Comparison of ENCODE assay signal across 8 cellular contexts in genomic region chr13:29850213-29850898, GRCh38. TPM values are rescaled to one million over a fixed set of nuclear protein-coding genes. Genes with fewer than 3 reads are reported as not detected.
DNase-seq lines count a peak whose midpoint lies in the region; ATAC-seq and TF ChIP-seq lines count a peak whose summit lies in the region.

A gene with protein sequence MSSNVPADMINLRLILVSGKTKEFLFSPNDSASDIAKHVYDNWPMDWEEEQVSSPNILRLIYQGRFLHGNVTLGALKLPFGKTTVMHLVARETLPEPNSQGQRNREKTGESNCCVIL (minus strand): TSS chr13:29850617. CDS start chr13:29849538, 1,079 bp downstream.

- H3K36me3 Mint-ChIP-seq in T-helper 17 cell (ENCODE audit: low read depth) (peaks cover 10% of the 10 kb centered on the region), progenitor cell of endocrine pancreas (ENCODE audit: insufficient read depth) (no peaks in the 10 kb centered on the region)

- ATAC-seq in GM18499 (IDR thresholded peaks at IDR 0.05; ENCODE audit: insufficient read depth, unreplicated experiment) (peak; percentile 34), HG02938 (IDR thresholded peaks at IDR 0.05; ENCODE audit: unreplicated experiment) (peak; percentile 86), T-helper 17 cell (peak; percentile 94), left ventricle myocardium superior (peak; percentile 96), upper lobe of right lung (peak; percentile 97)

- no peaks in the 10 kb centered on the region for H3K27me3 ChIP-seq in upper lobe of right lung

- H3K4me3 ChIP-seq in upper lobe of right lung, result peak within 1 kb of the TSS; percentile 85

- intact Hi-C loops in left ventricle myocardium superior (cut with micrococcal nuclease) (no loop called here), upper lobe of right lung (cut with DNase I) (no loop called here)

- peak within 1 kb of the TSS; percentile 99 for H3K27ac Mint-ChIP-seq in T-helper 17 cell
- peak within 1 kb of the TSS; percentile 99 for H3K27ac Mint-ChIP-seq in progenitor cell of endocrine pancreas

- H3K4me1 Mint-ChIP-seq in T-helper 17 cell (peaks cover 24% of the 10 kb centered on the region), progenitor cell of endocrine pancreas (ENCODE audit: low read depth) (peaks cover 46% of the 10 kb centered on the region)

- TF ChIP-seq CTCF in progenitor cell of endocrine pancreas (IDR thresholded peaks at IDR 0.05; ENCODE audit: unreplicated experiment) (no peak), upper lobe of right lung (IDR thresholded peaks at IDR 0.05) (no peak)

- H3K9me3 ChIP-seq in T-helper 17 cell (ENCODE audit: control insufficient read depth, low read length, poor library complexity, severe bottlenecking), result no peaks in the 10 kb centered on the region
- no peaks in the 10 kb centered on the region for H3K9me3 ChIP-seq in upper lobe of right lung

- no peaks in the 10 kb centered on the region for H3K27me3 Mint-ChIP-seq in T-helper 17 cell
- no peaks in the 10 kb centered on the region for H3K27me3 Mint-ChIP-seq in progenitor cell of endocrine pancreas

- no peaks in the 10 kb centered on the region for H3K36me3 ChIP-seq in upper lobe of right lung

- DNase-seq in NCI-H187 (lab: John Stamatoyannopoulos, UW) (peak; percentile 85 to 92), T-helper 17 cell (peak; percentile 87 to 90 (median 88)), amygdala (lab: John Stamatoyannopoulos, UW) (peak; percentile 75 to 99 (median 95)), left ventricle myocardium superior (peak; percentile 97), progenitor cell of endocrine pancreas (ENCODE audit: low spot score, unreplicated experiment) (peak; percentile 87), upper lobe of right lung (peak; percentile 98)

- no peaks in the 10 kb centered on the region for H3K9me3 Mint-ChIP-seq in progenitor cell of endocrine pancreas (ENCODE audit: low read depth)

- peak within 1 kb of the TSS; percentile 100 for H3K4me3 Mint-ChIP-seq in T-helper 17 cell
- H3K4me3 Mint-ChIP-seq in progenitor cell of endocrine pancreas (ENCODE audit: low read depth), result peak within 1 kb of the TSS; percentile 90

- H3K4me1 ChIP-seq in upper lobe of right lung, result peaks cover 11% of the 10 kb centered on the region

- H3K27ac ChIP-seq in upper lobe of right lung, result peak within 1 kb of the TSS; percentile 98

RNA-seq across cellular contexts. Expression of the gene that starts here (rescaled TPM):
- 10 to 100 TPM; 33.6 to 44.5 TPM for total RNA-seq in T-helper 17 cell
- total RNA-seq in left ventricle myocardium superior, result 22.6 TPM
- total RNA-seq in progenitor cell of endocrine pancreas, result 33.6 and 36.0 TPM in 2 replicates
- 56.1 TPM for total RNA-seq in upper lobe of right lung

Comparison
In these comparisons a context has a peak if more than half of its experiments do, and no peak if none do; other contexts are left out.
1. Peak in every context shown above with its lines: DNase-seq, ATAC-seq, H3K4me3 ChIP-seq and H3K27ac ChIP-seq.
2. ATAC-seq: peak in every context shown above with its lines; median percentile 97 in upper lobe of right lung; 96 in left ventricle myocardium superior; 94 in T-helper 17 cell; 86 in HG02938; 34 in GM18499.